Comparison of ENCODE assay signal across 24 cellular contexts in the genomic region with DNA sequence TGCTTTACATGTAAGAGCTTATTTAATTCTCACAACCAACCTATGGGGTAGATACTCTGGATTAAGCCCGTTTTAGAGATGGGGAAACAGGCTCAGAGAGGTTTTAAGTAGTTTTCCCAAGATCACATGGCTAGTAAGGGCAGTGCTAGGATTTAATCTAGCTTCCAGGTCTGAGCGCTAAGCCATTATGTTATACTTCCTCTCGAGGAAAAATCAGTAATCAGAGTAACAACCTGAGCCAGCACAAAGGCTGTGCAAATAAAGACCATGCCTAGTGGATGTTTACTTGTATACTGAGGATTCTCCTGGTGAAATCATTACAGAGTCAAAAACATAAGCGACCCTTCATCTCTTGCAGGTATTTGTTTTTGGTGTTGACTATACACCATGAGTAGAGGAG. TPM values are rescaled to one million over a fixed set of nuclear protein-coding genes. Genes with fewer than 3 reads are reported as not detected.
DNase-seq lines count a peak whose midpoint lies in the region; TF ChIP-seq lines count a peak whose summit lies in the region.
"Had no signal": no experiment of that assay in that cellular context is flagged by ENCODE, and none has a peak within 500 bp of the region (broad histone marks: within the 10 kb centered on the region; RNA-seq: fewer than 3 reads in every experiment).

No MANE protein-coding gene starts in this region.

- H2AK5ac ChIP-seq in mesenchymal stem cell (ENCODE audit: low read length, severe bottlenecking), result peak overlapping the region; percentile 33

- H2BK15ac ChIP-seq in mesenchymal stem cell (ENCODE audit: low read depth, poor library complexity, severe bottlenecking), result no peak overlapping the region

- H3K4me2 ChIP-seq in mesenchymal stem cell (ENCODE audit: low read length, poor library complexity, severe bottlenecking) (no peak overlapping the region), hepatocyte (no peak overlapping the region)

- 100% methylated on average over 4 of the region's 4 CpGs for WGBS in mesenchymal stem cell
- WGBS in hepatocyte (ENCODE audit: low lambda C conversion rate, missing lambda C conversion rate), result 75% methylated on average over 4 of the region's 4 CpGs

- TF ChIP-seq CTCF in tibial artery (IDR thresholded peaks at IDR 0.05) (no peak), hepatocyte (IDR thresholded peaks at IDR 0.05; ENCODE audit: poor library complexity) (no peak)

- H3K23ac ChIP-seq in mesenchymal stem cell (ENCODE audit: low read length in 2 of 2), result peak overlapping the region in 1 of 2 experiments; percentile 55

- H2BK5ac ChIP-seq in mesenchymal stem cell (ENCODE audit: low read depth, low read length, poor library complexity, severe bottlenecking), result no peak overlapping the region

- H3K9ac ChIP-seq in adipocyte (ENCODE audit: low read length), result peak overlapping the region; percentile 5
- H3K9ac ChIP-seq in mesenchymal stem cell (ENCODE audit: low read length), result peak overlapping the region; percentile 11

- H3K36me3 ChIP-seq in adipocyte (ENCODE audit: control insufficient read depth, insufficient read depth, low read length, severe bottlenecking) (peaks cover 89% of the 10 kb centered on the region), mesenchymal stem cell (ENCODE audit: control insufficient read depth in 1 of 2, insufficient read depth in 2 of 2, low read depth in 1 of 2, low read length in 2 of 2) (peaks cover 20 to 90% of the 10 kb centered on the region in 2 experiments), tibial artery (peaks cover 0 to 4% (median 0%) of the 10 kb centered on the region in 3 donors), hepatocyte (replicated peaks; ENCODE audit: insufficient read depth, low read depth) (no peaks in the 10 kb centered on the region)
- H3K36me3 ChIP-seq: colonic mucosa had no signal

- intact Hi-C loops in tibial artery (cut with DNase I; ENCODE audit: low total_unique reads), result no loop called here

- H3K4me1 ChIP-seq in adipocyte (ENCODE audit: control insufficient read depth, insufficient read depth, low read length) (peaks cover 94% of the 10 kb centered on the region), mesenchymal stem cell (ENCODE audit: control insufficient read depth, insufficient read depth, low read depth, low read length) (peaks cover 15% of the 10 kb centered on the region), tibial artery (peaks cover 0 to 99% (median 75%) of the 10 kb centered on the region in 4 donors), hepatocyte (ENCODE audit: insufficient read depth) (peaks cover 22% of the 10 kb centered on the region)

- no peaks in the 10 kb centered on the region for H3K79me1 ChIP-seq in mesenchymal stem cell (replicated peaks; ENCODE audit: low read length, poor library complexity, severe bottlenecking)

- peak overlapping the region in 1 of 2 experiments; percentile 91 for H3K18ac ChIP-seq in mesenchymal stem cell (ENCODE audit: low read depth in 1 of 2, low read length in 2 of 2)

- DNase-seq in DMS153 (lab: John Stamatoyannopoulos, UW), result peak; percentile 11
- no peak for DNase-seq in DMS153 treated with DMSO at 0.1 percent for 48 hours (lab: John Stamatoyannopoulos, UW; ENCODE audit: unreplicated experiment)
- no peak for DNase-seq in adipocyte (ENCODE audit: low read depth)
- no peak for DNase-seq in mesenchymal stem cell
- DNase-seq in tibial artery, result no peak
- no peak for DNase-seq in activated T-cell treated with anti-CD3 and anti-CD28 coated beads, Interleukin-2, amount 50 U/mL, for 1 hour
- no peak for DNase-seq in NOMO-1 (lab: John Stamatoyannopoulos, UW; ENCODE audit: unreplicated experiment in 2 of 2)
- no peak for DNase-seq in hepatocyte (ENCODE audit: low spot score)
- DNase-seq: activated CD4-positive, alpha-beta T cell treated with anti-CD3 and anti-CD28 coated beads for 1 hour; activated gamma-delta T cell treated with Interleukin-2 at 50 U/mL for 16 hours; activated T-cell treated with anti-CD3 and anti-CD28 coated beads, Interleukin-2, amount 50 U/mL, for 24 hours; CD4-positive, alpha-beta T cell; colonic mucosa; glutamatergic neuron; left cardiac atrium; mesendoderm; naive B cell; NCI-H1092; NCI-H2081; nucleus accumbens; stimulated activated CD4-positive, alpha-beta T cell treated with anti-CD3 and anti-CD28 coated beads, Interleukin-4, amount 100 ng/mL, for 4 hours; stimulated activated naive CD4-positive, alpha-beta T cell; T-cell had no signal

- H3K9me3 ChIP-seq in adipocyte (ENCODE audit: control insufficient read depth, low read length), result no peaks in the 10 kb centered on the region
- no peaks in the 10 kb centered on the region for H3K9me3 ChIP-seq in mesenchymal stem cell (ENCODE audit: control insufficient read depth, low read length)
- no peaks in the 10 kb centered on the region for H3K9me3 ChIP-seq in tibial artery
- no peaks in the 10 kb centered on the region for H3K9me3 ChIP-seq in hepatocyte (ENCODE audit: low read depth)
- H3K9me3 ChIP-seq: colonic mucosa had no signal

- H3K9me2 ChIP-seq in hepatocyte (replicated peaks; ENCODE audit: insufficient read depth), result no peaks in the 10 kb centered on the region

- H4K8ac ChIP-seq in mesenchymal stem cell (ENCODE audit: low read length), result no peak overlapping the region

- H3K4ac ChIP-seq in mesenchymal stem cell (ENCODE audit: low read depth in 1 of 2, low read length in 2 of 2), result no peak overlapping the region

- H2BK12ac ChIP-seq in mesenchymal stem cell (ENCODE audit: low read length in 2 of 2), result no peak overlapping the region

- no peak overlapping the region for H2AFZ ChIP-seq in mesenchymal stem cell (ENCODE audit: low read depth, low read length)
- no peak overlapping the region for H2AFZ ChIP-seq in hepatocyte

- peaks cover 76% of the 10 kb centered on the region for H3K79me2 ChIP-seq in hepatocyte

- peaks cover 9% of the 10 kb centered on the region for H4K20me1 ChIP-seq in hepatocyte (ENCODE audit: insufficient read depth, poor library complexity, severe bottlenecking)

- no peak overlapping the region for H2BK120ac ChIP-seq in mesenchymal stem cell (ENCODE audit: low read depth, low read length)

- no peak overlapping the region for H3K4me3 ChIP-seq in adipocyte (ENCODE audit: low read length)
- H3K4me3 ChIP-seq in mesenchymal stem cell (ENCODE audit: insufficient read depth in 1 of 2, low read depth in 1 of 2, low read length in 2 of 2), result no peak overlapping the region
- no peak overlapping the region for H3K4me3 ChIP-seq in tibial artery
- H3K4me3 ChIP-seq in hepatocyte, result no peak overlapping the region
- H3K4me3 ChIP-seq: colonic mucosa had no signal

- no peak overlapping the region for H3K14ac ChIP-seq in mesenchymal stem cell (ENCODE audit: low read length in 2 of 2)

- H3K27me3 ChIP-seq in adipocyte (replicated peaks; ENCODE audit: control insufficient read depth, insufficient read depth, low read length) (no peaks in the 10 kb centered on the region), mesenchymal stem cell (ENCODE audit: control insufficient read depth in 1 of 2, insufficient read depth in 1 of 2, low read length in 2 of 2) (no peaks in the 10 kb centered on the region), tibial artery (no peaks in the 10 kb centered on the region), hepatocyte (no peaks in the 10 kb centered on the region)
- H3K27me3 ChIP-seq: colonic mucosa had no signal

- no peak overlapping the region for H4K91ac ChIP-seq in mesenchymal stem cell (ENCODE audit: low read length)

- peak overlapping the region; percentile 16 for H3K27ac ChIP-seq in mesenchymal stem cell (ENCODE audit: low read length, poor library complexity, severe bottlenecking)
- H3K27ac ChIP-seq in tibial artery, result peak overlapping the region; percentile 60 to 95
- no peak overlapping the region for H3K27ac ChIP-seq in hepatocyte
- H3K27ac ChIP-seq: 22Rv1, colonic mucosa had no signal

RNA-seq across cellular contexts. Expression of a gene that starts 9.0 kb away (rescaled TPM):
- polyA plus RNA-seq in mesenchymal stem cell (2013, experiment 1 of 2), result 544 TPM
- polyA plus RNA-seq in mesenchymal stem cell (2013, experiment 2 of 2), result 562 TPM
- 344 and 390 TPM in 2 replicates for total RNA-seq in hepatocyte
- 183 and 195 TPM in 2 replicates for polyA plus RNA-seq in hepatocyte
